ENCODE assay signal across 15 cellular contexts in the genomic region with DNA sequence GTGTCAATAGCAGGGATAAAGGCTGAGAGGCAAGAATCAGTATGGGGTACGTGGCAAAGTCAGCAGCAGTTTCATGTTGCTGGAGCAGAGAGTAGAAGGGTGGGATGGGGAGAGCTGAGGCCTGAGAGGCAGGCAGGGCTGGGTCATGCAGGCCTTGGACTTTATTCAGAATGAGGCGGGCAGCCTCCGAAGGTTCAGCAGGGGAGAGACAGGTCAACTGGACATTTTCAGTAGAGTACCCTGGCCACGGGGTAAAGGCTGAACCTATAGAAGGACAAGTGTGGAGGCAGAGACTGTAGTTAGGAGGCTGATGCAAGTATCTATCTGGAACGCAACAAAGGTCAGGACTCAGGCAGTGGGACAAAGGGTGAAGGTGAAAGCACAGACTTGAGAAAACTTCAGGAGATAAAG. TPM values are rescaled to one million over a fixed set of nuclear protein-coding genes. Genes with fewer than 3 reads are reported as not detected.
A peak's percentile ranks its signal among the peaks of the same experiment; 100 is the strongest.
DNase-seq lines count a peak whose midpoint lies in the region; TF ChIP-seq lines count a peak whose summit lies in the region.
"Had no signal": no experiment of that assay in that cellular context is flagged by ENCODE, and none has a peak within 500 bp of the region (broad histone marks: within the 10 kb centered on the region; RNA-seq: fewer than 3 reads in every experiment).

No MANE protein-coding gene starts in this region.

- peaks cover 0 to 6% (median 0%) of the 10 kb centered on the region in 4 donors for H3K4me1 Mint-ChIP-seq in CD4-positive, alpha-beta memory T cell
- H3K4me1 Mint-ChIP-seq in Caco-2 (ENCODE audit: low read depth, unreplicated experiment) (peaks cover 10% of the 10 kb centered on the region), endothelial cell (ENCODE audit: unreplicated experiment) (peaks cover 4% of the 10 kb centered on the region), progenitor cell of endocrine pancreas (ENCODE audit: low read depth) (no peaks in the 10 kb centered on the region)

- no peaks in the 10 kb centered on the region for H3K36me3 Mint-ChIP-seq in CD4-positive, alpha-beta memory T cell
- no peaks in the 10 kb centered on the region for H3K36me3 Mint-ChIP-seq in Caco-2 (ENCODE audit: insufficient read depth, unreplicated experiment)
- peaks cover 54% of the 10 kb centered on the region for H3K36me3 Mint-ChIP-seq in endothelial cell (ENCODE audit: low read depth, unreplicated experiment)
- H3K36me3 Mint-ChIP-seq in progenitor cell of endocrine pancreas (ENCODE audit: insufficient read depth): no peaks in the 10 kb centered on the region

- POLR2A ChIA-PET in CD4-positive, alpha-beta memory T cell (lab: Charles Lee; ENCODE audit: partially characterized antibody): no interaction called here
- POLR2A ChIA-PET in Caco-2 (lab: Charles Lee): no interaction called here

- no peaks in the 10 kb centered on the region for H3K4me1 ChIP-seq in CD4-positive, alpha-beta memory T cell (ENCODE audit: insufficient read depth, low read length)
- H3K4me1 ChIP-seq in Caco-2 (no peaks in the 10 kb centered on the region), suprapubic skin (peaks cover 3% of the 10 kb centered on the region)

- no peak for DNase-seq in CD4-positive, alpha-beta memory T cell
- DNase-seq in Caco-2: no peak
- DNase-seq in endothelial cell (ENCODE audit: low spot score): no peak
- DNase-seq in progenitor cell of endocrine pancreas (ENCODE audit: low spot score, unreplicated experiment): no peak
- DNase-seq in suprapubic skin (ENCODE audit: low spot score in 2 of 2): no peak
- DNase-seq in stimulated activated CD4-positive, alpha-beta T cell treated with anti-CD3 and anti-CD28 coated beads, Interleukin-4, amount 100 ng/mL, for 24 hours: no peak
- DNase-seq in activated T-cell treated with anti-CD3 and anti-CD28 coated beads for 4 hours: no peak
- DNase-seq: C1 segment of cervical spinal cord; CD4-positive, alpha-beta T cell; COR-L47; DND-41; GDM1; HCEC 1CT; HFFc6 had no signal

- CTCF ChIA-PET in CD4-positive, alpha-beta memory T cell (lab: Charles Lee; ENCODE audit: partially characterized antibody): no interaction called here
- CTCF ChIA-PET in Caco-2 (lab: Charles Lee): no interaction called here

- no peak overlapping the region for H3K27ac ChIP-seq in CD4-positive, alpha-beta memory T cell (ENCODE audit: low read depth, low read length)
- H3K27ac ChIP-seq in suprapubic skin: no peak overlapping the region

- no peaks in the 10 kb centered on the region for H3K27me3 Mint-ChIP-seq in CD4-positive, alpha-beta memory T cell
- H3K27me3 Mint-ChIP-seq in Caco-2 (ENCODE audit: insufficient read depth, unreplicated experiment) (no peaks in the 10 kb centered on the region), endothelial cell (ENCODE audit: unreplicated experiment) (peaks cover 7% of the 10 kb centered on the region), progenitor cell of endocrine pancreas (peaks cover 8% of the 10 kb centered on the region)
- H3K27me3 Mint-ChIP-seq: B cell; CD4-positive, alpha-beta T cell had no signal

- TF ChIP-seq CTCF in Caco-2 (IDR thresholded peaks at IDR 0.05; ENCODE audit: insufficient read depth in 1 of 2, low read depth in 1 of 2, low read length in 1 of 2, severe bottlenecking in 1 of 2, unreplicated experiment in 1 of 2): no peak
- TF ChIP-seq CTCF in endothelial cell (IDR thresholded peaks at IDR 0.05; ENCODE audit: unreplicated experiment): no peak
- TF ChIP-seq CTCF in progenitor cell of endocrine pancreas (IDR thresholded peaks at IDR 0.05; ENCODE audit: unreplicated experiment): no peak
- no peak for TF ChIP-seq CTCF in suprapubic skin (IDR thresholded peaks at IDR 0.05)

- no peak overlapping the region for H3K4me3 Mint-ChIP-seq in CD4-positive, alpha-beta memory T cell
- no peak overlapping the region for H3K4me3 Mint-ChIP-seq in Caco-2 (ENCODE audit: unreplicated experiment)
- H3K4me3 Mint-ChIP-seq in endothelial cell (ENCODE audit: unreplicated experiment): peak overlapping the region; percentile 52
- H3K4me3 Mint-ChIP-seq in progenitor cell of endocrine pancreas (ENCODE audit: low read depth): no peak overlapping the region
- H3K4me3 Mint-ChIP-seq: B cell; CD4-positive, alpha-beta T cell; HFFc6 had no signal

- no peaks in the 10 kb centered on the region for H3K9me3 Mint-ChIP-seq in CD4-positive, alpha-beta memory T cell
- no peaks in the 10 kb centered on the region for H3K9me3 Mint-ChIP-seq in Caco-2 (ENCODE audit: unreplicated experiment)
- no peaks in the 10 kb centered on the region for H3K9me3 Mint-ChIP-seq in endothelial cell (ENCODE audit: unreplicated experiment)
- peaks cover 7% of the 10 kb centered on the region for H3K9me3 Mint-ChIP-seq in progenitor cell of endocrine pancreas (ENCODE audit: low read depth)
- H3K9me3 Mint-ChIP-seq: CD4-positive, alpha-beta T cell had no signal

- no TSS peak for BruUV-seq in Caco-2 (replicated peaks; lab: Mats Ljungman, UMichigan)

- intact Hi-C loops in CD4-positive, alpha-beta memory T cell (cut with micrococcal nuclease): no loop called here
- intact Hi-C loops in Caco-2 (cut with micrococcal nuclease; ENCODE audit: unreplicated experiment): no loop called here

- no peaks in the 10 kb centered on the region for H3K27me3 ChIP-seq in CD4-positive, alpha-beta memory T cell (ENCODE audit: insufficient read depth, low read length)
- H3K27me3 ChIP-seq in Caco-2 (replicated peaks; ENCODE audit: control insufficient read depth, insufficient read depth, low read length) (no peaks in the 10 kb centered on the region), suprapubic skin (no peaks in the 10 kb centered on the region)

- WGBS in suprapubic skin: 91% methylated on average over 5 of the region's 5 CpGs

- H3K9me3 ChIP-seq in CD4-positive, alpha-beta memory T cell (ENCODE audit: control insufficient read depth in 1 of 2, low read length in 2 of 2): no peaks in the 10 kb centered on the region
- H3K9me3 ChIP-seq in Caco-2 (0 out of 2 replicates have a peak, but pooled peaks cover 3% of the 10 kb centered on the region), suprapubic skin (no peaks in the 10 kb centered on the region)

- no peak for TF ChIP-seq POLR2A in suprapubic skin (IDR thresholded peaks at IDR 0.05)

- TF ChIP-seq EP300 in suprapubic skin (IDR thresholded peaks at IDR 0.05): no peak

- no peak overlapping the region for H3K4me3 ChIP-seq in CD4-positive, alpha-beta memory T cell (ENCODE audit: low read length in 2 of 2)
- no peak overlapping the region for H3K4me3 ChIP-seq in Caco-2 (ENCODE audit: low read depth, low read length)
- no peak overlapping the region for H3K4me3 ChIP-seq in suprapubic skin

- no peaks in the 10 kb centered on the region for H3K36me3 ChIP-seq in CD4-positive, alpha-beta memory T cell (ENCODE audit: insufficient read depth, low read length)
- H3K36me3 ChIP-seq in Caco-2 (ENCODE audit: control insufficient read depth, insufficient read depth, low read length): no peaks in the 10 kb centered on the region
- no peaks in the 10 kb centered on the region for H3K36me3 ChIP-seq in suprapubic skin

- H3K27ac Mint-ChIP-seq in CD4-positive, alpha-beta memory T cell: peak overlapping the region in 4 of 7 donors; percentile 60 to 79 (median 68)
- peak overlapping the region; percentile 9 for H3K27ac Mint-ChIP-seq in Caco-2 (ENCODE audit: unreplicated experiment)
- H3K27ac Mint-ChIP-seq in endothelial cell (ENCODE audit: unreplicated experiment): peak overlapping the region; percentile 24
- peak overlapping the region; percentile 15 for H3K27ac Mint-ChIP-seq in progenitor cell of endocrine pancreas
- H3K27ac Mint-ChIP-seq: B cell; CD4-positive, alpha-beta T cell; HFFc6 had no signal

RNA-seq across cellular contexts. Expression of gene NOTCH4, which starts 13.7 kb away (rescaled TPM):
- total RNA-seq in CD4-positive, alpha-beta memory T cell: 1 to 10 TPM in 1 of 2 experiments, under 1 TPM in 1; 0.35 to 1.2 TPM
- polyA plus RNA-seq in CD4-positive, alpha-beta memory T cell: under 1 TPM in 1 of 2 donors, not detected in 1; 0.70 TPM
- 0.30 and 0.43 TPM in 2 replicates for total RNA-seq in Caco-2 (2022)
- 151 TPM for total RNA-seq in endothelial cell (ENCODE audit: unreplicated experiment)
- total RNA-seq in progenitor cell of endocrine pancreas: 4.3 and 4.7 TPM in 2 replicates
- 10 to 100 TPM in 2 of 4 donors, 1 to 10 TPM in 2; 5.3 to 22.0 (median 10.2) TPM for total RNA-seq in suprapubic skin

RNA-seq across cellular contexts. Expression of gene GPSM3, which starts 17.8 kb away (rescaled TPM):
- total RNA-seq in CD4-positive, alpha-beta memory T cell: 100 to 1,000 TPM; 309 to 313 TPM
- polyA plus RNA-seq in CD4-positive, alpha-beta memory T cell: 100 to 1,000 TPM; 110 to 165 TPM
- total RNA-seq in Caco-2 (2022) (0.41 and 0.67 TPM in 2 replicates), endothelial cell (ENCODE audit: unreplicated experiment) (49.0 TPM), progenitor cell of endocrine pancreas (6.1 and 6.5 TPM in 2 replicates), suprapubic skin (1 to 10 TPM; 4.8 to 5.5 (median 5.1) TPM)

RNA-seq across cellular contexts. Expression of gene PBX2, which starts 20.2 kb away (rescaled TPM):
- 100 to 1,000 TPM; 188 to 192 TPM for total RNA-seq in CD4-positive, alpha-beta memory T cell
- 1 to 10 TPM in 1 of 2 donors, under 1 TPM in 1; 0.57 to 1.8 TPM for polyA plus RNA-seq in CD4-positive, alpha-beta memory T cell
- total RNA-seq in Caco-2 (2022): 96.3 and 96.5 TPM in 2 replicates
- 308 TPM for total RNA-seq in endothelial cell (ENCODE audit: unreplicated experiment)
- 260 and 261 TPM in 2 replicates for total RNA-seq in progenitor cell of endocrine pancreas
- 10 to 100 TPM; 51.0 to 84.7 (median 63.8) TPM for total RNA-seq in suprapubic skin

RNA-seq across cellular contexts. Expression of gene AGER, which starts 26.1 kb away (rescaled TPM):
- 10 to 100 TPM; 74.8 to 77.3 TPM for total RNA-seq in CD4-positive, alpha-beta memory T cell
- under 1 TPM in 1 of 2 donors, not detected in 1; 0.62 TPM for polyA plus RNA-seq in CD4-positive, alpha-beta memory T cell
- total RNA-seq in Caco-2 (2022) (8.3 and 10.3 TPM in 2 replicates), endothelial cell (ENCODE audit: unreplicated experiment) (42.2 TPM), progenitor cell of endocrine pancreas (28.5 and 29.9 TPM in 2 replicates), suprapubic skin (1 to 10 TPM in 3 of 4 donors, not detected in 1; 1.5 to 9.9 (median 4.8) TPM)

RNA-seq across cellular contexts. Expression of gene RNF5, which starts 32.0 kb away (rescaled TPM):
- 10 to 100 TPM; 44.2 to 47.7 TPM for total RNA-seq in CD4-positive, alpha-beta memory T cell
- polyA plus RNA-seq in CD4-positive, alpha-beta memory T cell: 100 to 1,000 TPM; 102 to 129 TPM
- total RNA-seq in Caco-2 (2022): 64.7 and 70.7 TPM in 2 replicates
- total RNA-seq in endothelial cell (ENCODE audit: unreplicated experiment): 44.4 TPM
- 91.2 and 92.2 TPM in 2 replicates for total RNA-seq in progenitor cell of endocrine pancreas
- total RNA-seq in suprapubic skin: 10 to 100 TPM; 55.7 to 73.0 (median 63.4) TPM

Comparison
In these comparisons a context has a peak if more than half of its experiments do, and no peak if none do; other contexts are left out.
1. H3K27ac Mint-ChIP-seq: peak in every context shown above with its lines; median percentile 68 in CD4-positive, alpha-beta memory T cell; 24 in endothelial cell; 15 in progenitor cell of endocrine pancreas; 9 in Caco-2.